Comparison of ENCODE assay signal across 11 cellular contexts in genomic region chr20:7879883-7880282, GRCh38.
DNase-seq lines count a peak whose midpoint lies in the region; ATAC-seq and TF ChIP-seq lines count a peak whose summit lies in the region.
"Had no signal": no experiment of that assay in that cellular context is flagged by ENCODE, and none has a peak within 500 bp of the region (broad histone marks: within the 10 kb centered on the region; RNA-seq: fewer than 3 reads in every experiment).

No MANE protein-coding gene starts in this region.

- WGBS in esophagus squamous epithelium, 2 donors, result 7 to 8% methylated on average over 5 of the region's 5 CpGs
- 26 to 34% methylated on average over 5 of the region's 5 CpGs for WGBS in aorta, 2 donors

- H3K4me1 Mint-ChIP-seq in activated CD8-positive, alpha-beta T cell treated with anti-CD3 and anti-CD28 coated beads for 36 hours (ENCODE audit: low read depth), result no peaks in the 10 kb centered on the region

- peaks cover 6% of the 10 kb centered on the region for H3K27me3 Mint-ChIP-seq in activated CD8-positive, alpha-beta T cell treated with anti-CD3 and anti-CD28 coated beads for 36 hours

- ATAC-seq in GM18502 (IDR thresholded peaks at IDR 0.05; ENCODE audit: poor library complexity, unreplicated experiment), result peak; percentile 66
- ATAC-seq in activated CD8-positive, alpha-beta T cell treated with anti-CD3 and anti-CD28 coated beads for 36 hours, result no peak
- no peak for ATAC-seq in aorta (ENCODE audit: low FRiP score)
- ATAC-seq: heart right ventricle, mucosa of descending colon had no signal

- H3K27me3 ChIP-seq in esophagus squamous epithelium (no peaks in the 10 kb centered on the region), aorta (ENCODE audit: control insufficient read depth in 1 of 2, insufficient read depth in 2 of 2, low read length in 1 of 2) (no peaks in the 10 kb centered on the region)
- H3K27me3 ChIP-seq: heart right ventricle had no signal

- intact Hi-C loops in activated CD8-positive, alpha-beta T cell treated with anti-CD3 and anti-CD28 coated beads for 36 hours (cut with micrococcal nuclease), result no loop called here
- intact Hi-C loops in esophagus squamous epithelium (cut with DNase I), result no loop called here
- intact Hi-C loops in aorta (cut with DNase I), result no loop called here

- no peaks in the 10 kb centered on the region for H3K36me3 Mint-ChIP-seq in activated CD8-positive, alpha-beta T cell treated with anti-CD3 and anti-CD28 coated beads for 36 hours (ENCODE audit: low read depth)

- TF ChIP-seq CTCF in activated CD8-positive, alpha-beta T cell treated with anti-CD3 and anti-CD28 coated beads for 36 hours (IDR thresholded peaks at IDR 0.05), result no peak
- TF ChIP-seq CTCF in esophagus squamous epithelium (IDR thresholded peaks at IDR 0.05), result no peak

- H3K36me3 ChIP-seq in esophagus squamous epithelium, result no peaks in the 10 kb centered on the region
- no peaks in the 10 kb centered on the region for H3K36me3 ChIP-seq in aorta (ENCODE audit: control insufficient read depth in 1 of 2, insufficient read depth in 2 of 2, low read length in 1 of 2)
- H3K36me3 ChIP-seq: heart right ventricle had no signal

- H3K9me3 ChIP-seq in esophagus squamous epithelium (no peaks in the 10 kb centered on the region), aorta (ENCODE audit: control insufficient read depth, low read length) (no peaks in the 10 kb centered on the region)
- H3K9me3 ChIP-seq: heart right ventricle, mucosa of descending colon had no signal

- DNase-seq in H4 (ENCODE audit: low spot score) (peak; percentile 49), NCI-H69 (lab: John Stamatoyannopoulos, UW) (peak; percentile 64), foreskin melanocyte (peak; percentile 44), cerebellar nuclear complex (lab: John Stamatoyannopoulos, UW) (no peak), esophagus squamous epithelium (lab: John Stamatoyannopoulos, UW) (no peak), aorta (no peak)
- no peak for DNase-seq in activated CD8-positive, alpha-beta T cell treated with anti-CD3 and anti-CD28 coated beads for 36 hours
- DNase-seq: heart right ventricle, mucosa of descending colon, NCI-H446 treated with DMSO at 0.1 percent for 48 hours had no signal

- TF ChIP-seq POLR2A in esophagus squamous epithelium (IDR thresholded peaks at IDR 0.05), result no peak

- no peak overlapping the region for H3K4me3 ChIP-seq in esophagus squamous epithelium
- H3K4me3 ChIP-seq in aorta (ENCODE audit: low read length in 2 of 2), result no peak overlapping the region
- H3K4me3 ChIP-seq: heart right ventricle, mucosa of descending colon had no signal

- no peak overlapping the region for H3K4me3 Mint-ChIP-seq in activated CD8-positive, alpha-beta T cell treated with anti-CD3 and anti-CD28 coated beads for 36 hours

- CTCF ChIA-PET in activated CD8-positive, alpha-beta T cell treated with anti-CD3 and anti-CD28 coated beads for 36 hours (lab: Charles Lee), result interaction anchor here (0.6 kb wide), 1 partner anchor 294 kb away, joined by 3 read pairs; no protein-coding TSS in a partner anchor

- H3K4me1 ChIP-seq in esophagus squamous epithelium (no peaks in the 10 kb centered on the region), aorta (ENCODE audit: control insufficient read depth in 1 of 2, insufficient read depth in 2 of 2, low read length in 2 of 2) (no peaks in the 10 kb centered on the region)

- no peak overlapping the region for H3K27ac Mint-ChIP-seq in activated CD8-positive, alpha-beta T cell treated with anti-CD3 and anti-CD28 coated beads for 36 hours

- H3K9me3 Mint-ChIP-seq in activated CD8-positive, alpha-beta T cell treated with anti-CD3 and anti-CD28 coated beads for 36 hours, result no peaks in the 10 kb centered on the region

- POLR2A ChIA-PET in activated CD8-positive, alpha-beta T cell treated with anti-CD3 and anti-CD28 coated beads for 36 hours (lab: Charles Lee), result interaction anchor here (0.7 kb wide), 1 partner anchor 105 kb away, joined by 3 read pairs; no protein-coding TSS in a partner anchor

- H3K27ac ChIP-seq in esophagus squamous epithelium (no peak overlapping the region), aorta (ENCODE audit: low read depth in 1 of 2, low read length in 2 of 2) (no peak overlapping the region)
- H3K27ac ChIP-seq: heart right ventricle had no signal

Comparison
In these comparisons a context has a peak if more than half of its experiments do, and no peak if none do; other contexts are left out.
1. DNase-seq: peak in H4 (single experiment), NCI-H69 (single experiment) and foreskin melanocyte (single experiment); none in cerebellar nuclear complex (0 of 2), activated CD8-positive, alpha-beta T cell treated with anti-CD3 and anti-CD28 coated beads for 36 hours (single experiment), esophagus squamous epithelium (single experiment) and aorta (0 of 2).